ENCODE assay signal across 26 cellular contexts in the genomic region with DNA sequence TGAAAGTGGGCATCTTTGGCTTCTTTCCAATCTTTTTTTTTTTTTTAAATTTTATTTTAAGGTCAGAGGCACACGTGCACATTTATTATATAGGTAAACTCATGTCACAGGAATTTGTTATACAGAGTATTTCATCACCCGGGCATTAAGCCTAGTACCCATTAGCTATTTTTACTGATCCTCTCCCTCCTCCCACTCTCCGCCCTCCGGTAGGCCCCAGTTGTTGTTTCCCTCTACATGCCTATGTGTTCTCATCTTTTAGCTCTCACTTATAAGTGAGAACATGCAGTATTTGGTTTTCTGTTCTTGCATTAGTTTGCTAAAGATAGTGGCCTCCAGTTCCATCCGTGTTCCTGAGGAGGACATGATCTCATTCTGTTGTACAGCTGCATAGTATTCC.
DNase-seq lines count a peak whose midpoint lies in the region; ATAC-seq, FAIRE-seq and TF ChIP-seq lines count a peak whose summit lies in the region.
"Had no signal": no experiment of that assay in that cellular context is flagged by ENCODE, and none has a peak within 500 bp of the region (broad histone marks: within the 10 kb centered on the region; RNA-seq: fewer than 3 reads in every experiment).

No MANE protein-coding gene starts in this region.

- peak; percentile 38 for DNase-seq in Ammon's horn (ENCODE audit: low spot score)
- DNase-seq in H54 (ENCODE audit: insufficient read length, low spot score) = no peak
- peak; percentile 14 for DNase-seq in amniotic epithelial cell (ENCODE audit: low read depth)
- peak; percentile 54 for DNase-seq in fibroblast of the conjunctiva (ENCODE audit: low read depth)
- no peak for DNase-seq in H7
- DNase-seq in stimulated activated naive B cell treated with anti-CD40 and anti-IgM and Interleukin-4, amounts not matched to agents 10 μg/mL and 1 μg/mL and 100 μg/mL, for 72 hours = no peak
- no peak for DNase-seq in activated CD4-positive, alpha-beta T cell treated with anti-CD3 and anti-CD28 coated beads for 1 hour
- DNase-seq: CD4-positive, CD25-positive, alpha-beta regulatory T cell; GDM1; GM23248; HFFc6; NCI-H1092; NCI-H1436; NCI-H187; NCI-H2171 treated with DMSO at 0.1 percent for 48 hours; NCI-H345; NCI-H524; NCI-H748 treated with DMSO at 0.1 percent for 48 hours; Right ventricle myocardium superior had no signal

- no peak overlapping the region for H3K27ac Mint-ChIP-seq in stimulated activated naive B cell treated with anti-CD40 and anti-IgM and Interleukin-4, amounts not matched to agents 10 μg/mL and 1 μg/mL and 100 μg/mL, for 72 hours
- H3K27ac Mint-ChIP-seq: CD4-positive, CD25-positive, alpha-beta regulatory T cell; HFFc6 had no signal

- no peak for ATAC-seq in HG03196 (IDR thresholded peaks at IDR 0.05; ENCODE audit: unreplicated experiment)
- no peak for ATAC-seq in stimulated activated naive B cell treated with anti-CD40 and anti-IgM and Interleukin-4, amounts not matched to agents 10 μg/mL and 1 μg/mL and 100 μg/mL, for 72 hours (replicated peaks)
- ATAC-seq: GM12878 had no signal

- H3K9me3 Mint-ChIP-seq in stimulated activated naive B cell treated with anti-CD40 and anti-IgM and Interleukin-4, amounts not matched to agents 10 μg/mL and 1 μg/mL and 100 μg/mL, for 72 hours = no peaks in the 10 kb centered on the region
- H3K9me3 Mint-ChIP-seq: HFFc6, IgD-negative memory B cell had no signal

- no peaks in the 10 kb centered on the region for H3K36me3 Mint-ChIP-seq in stimulated activated naive B cell treated with anti-CD40 and anti-IgM and Interleukin-4, amounts not matched to agents 10 μg/mL and 1 μg/mL and 100 μg/mL, for 72 hours

- no peak for TF ChIP-seq POLR2A in H54 (IDR thresholded peaks at IDR 0.05; ENCODE audit: low read depth, low read length)

- no peaks in the 10 kb centered on the region for H3K27me3 Mint-ChIP-seq in stimulated activated naive B cell treated with anti-CD40 and anti-IgM and Interleukin-4, amounts not matched to agents 10 μg/mL and 1 μg/mL and 100 μg/mL, for 72 hours
- H3K27me3 Mint-ChIP-seq: CD4-positive, CD25-positive, alpha-beta regulatory T cell; IgD-negative memory B cell had no signal

- H3K4me3 Mint-ChIP-seq in stimulated activated naive B cell treated with anti-CD40 and anti-IgM and Interleukin-4, amounts not matched to agents 10 μg/mL and 1 μg/mL and 100 μg/mL, for 72 hours = no peak overlapping the region
- H3K4me3 Mint-ChIP-seq: CD4-positive, CD25-positive, alpha-beta regulatory T cell; HFFc6; IgD-negative memory B cell had no signal

- FAIRE-seq in H54 (lab: Jason Lieb, UNC) = peak; percentile 15
- FAIRE-seq: D721Med, GM12878 had no signal

- H3K4me3 ChIP-seq in H7 (ENCODE audit: insufficient read depth, low read depth, low read length) = no peak overlapping the region
- H3K4me3 ChIP-seq: BLaER1, GM12878, GM23248, HAP-1, SJSA1 had no signal

- peaks cover 2 to 5% of the 10 kb centered on the region in 2 donors for H3K4me1 Mint-ChIP-seq in stimulated activated naive B cell treated with anti-CD40 and anti-IgM and Interleukin-4, amounts not matched to agents 10 μg/mL and 1 μg/mL and 100 μg/mL, for 72 hours
- H3K4me1 Mint-ChIP-seq: CD4-positive, CD25-positive, alpha-beta regulatory T cell; IgD-negative memory B cell had no signal

- H3K27me3 ChIP-seq in H7 (ENCODE audit: control insufficient read depth, insufficient read depth, low read length) = no peaks in the 10 kb centered on the region
- H3K27me3 ChIP-seq: BLaER1, SJSA1 had no signal

- H3K36me3 ChIP-seq in H7 (replicated peaks; ENCODE audit: control insufficient read depth, insufficient read depth, low read length) = no peaks in the 10 kb centered on the region
- H3K36me3 ChIP-seq: SJSA1 had no signal

Comparison
In these comparisons a context has a peak if more than half of its experiments do, and no peak if none do; other contexts are left out.
1. DNase-seq: peak in Ammon's horn (single experiment), amniotic epithelial cell (single experiment) and fibroblast of the conjunctiva (single experiment); none in H54 (single experiment), H7 (single experiment), stimulated activated naive B cell treated with anti-CD40 and anti-IgM and Interleukin-4, amounts not matched to agents 10 μg/mL and 1 μg/mL and 100 μg/mL, for 72 hours (single experiment) and activated CD4-positive, alpha-beta T cell treated with anti-CD3 and anti-CD28 coated beads for 1 hour (single experiment).